ENCODE assay signal across 9 cellular contexts in the genomic region with DNA sequence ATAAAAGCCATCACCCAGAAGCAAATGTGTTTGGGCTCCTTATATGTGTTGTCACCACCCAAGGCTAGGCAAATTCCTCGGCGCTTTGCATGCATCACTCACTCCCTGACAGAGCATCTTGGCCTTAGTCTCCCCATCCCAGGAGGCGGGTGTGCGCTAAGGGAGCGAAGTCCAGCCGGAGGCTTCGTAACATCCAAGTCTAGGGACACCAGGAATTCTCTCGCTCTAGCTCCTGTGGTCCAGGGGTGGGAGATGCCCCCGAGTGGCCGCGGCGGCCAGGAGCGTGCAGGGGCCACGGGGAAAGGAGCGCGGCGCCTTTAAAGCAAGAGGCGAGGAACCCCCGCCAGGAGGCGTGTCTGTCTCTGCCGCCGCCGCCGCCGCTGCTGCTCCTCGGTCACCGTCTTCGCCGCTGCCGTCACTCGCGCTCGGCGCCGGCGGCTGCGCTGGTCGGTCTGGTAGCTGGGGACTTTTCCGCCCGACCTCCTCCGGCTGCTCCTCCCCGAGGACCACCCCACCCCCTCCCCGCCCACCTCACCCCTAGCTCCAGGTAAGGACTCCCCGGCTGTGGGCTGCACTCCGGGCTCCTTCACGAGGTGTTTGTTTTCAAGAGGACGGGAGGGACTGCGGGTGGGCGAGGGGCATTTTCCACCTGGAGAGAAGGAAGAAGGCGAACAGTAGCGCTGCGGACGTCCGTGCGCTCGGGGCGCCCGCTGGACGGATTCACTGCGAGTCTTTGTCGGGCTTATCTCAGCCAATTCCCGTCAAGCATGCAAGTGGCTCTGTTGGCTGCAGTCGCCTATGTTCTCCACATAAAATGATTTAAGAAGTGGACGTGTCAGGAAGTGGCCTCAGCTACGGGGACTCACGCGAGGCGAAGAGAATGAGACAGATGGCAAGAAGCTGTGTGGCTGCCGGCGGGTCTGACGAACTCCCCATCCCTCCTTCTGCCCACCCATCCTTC. TPM values are rescaled to one million over a fixed set of nuclear protein-coding genes. Genes with fewer than 3 reads are reported as not detected.
A peak's percentile ranks its signal among the peaks of the same experiment; 100 is the strongest.
DNase-seq lines count a peak whose midpoint lies in the region; ATAC-seq, FAIRE-seq and TF ChIP-seq lines count a peak whose summit lies in the region.
"Had no signal": no experiment of that assay in that cellular context is flagged by ENCODE, and none has a peak within 500 bp of the region (broad histone marks: within the 10 kb centered on the region; RNA-seq: fewer than 3 reads in every experiment).

Gene GRIK2 (plus strand): TSS at position 418 of the 961 bp plus-strand sequence.

- H3K4me1 Mint-ChIP-seq in activated CD8-positive, alpha-beta memory T cell treated with anti-CD3 and anti-CD28 coated beads, Interleukin-2, amount 10 ng/mL, durations not matched to agents 7 days and 5 days, result no peaks in the 10 kb centered on the region

- no peaks in the 10 kb centered on the region for H3K9me3 Mint-ChIP-seq in activated CD8-positive, alpha-beta memory T cell treated with anti-CD3 and anti-CD28 coated beads, Interleukin-2, amount 10 ng/mL, durations not matched to agents 7 days and 5 days (ENCODE audit: low read depth)
- H3K9me3 Mint-ChIP-seq: T-helper 1 cell treated with Interleukin-12 subunit alpha and Interleukin-12 subunit beta and Interleukin-4 antibody, amounts not matched to agents 30 μg/mL and 1 μg/mL, for 36 hours had no signal

- no peak within 1 kb of the TSS for H3K4me3 Mint-ChIP-seq in activated CD8-positive, alpha-beta memory T cell treated with anti-CD3 and anti-CD28 coated beads, Interleukin-2, amount 10 ng/mL, durations not matched to agents 7 days and 5 days
- H3K4me3 Mint-ChIP-seq: T-helper 1 cell treated with Interleukin-12 subunit alpha and Interleukin-12 subunit beta and Interleukin-4 antibody, amounts not matched to agents 30 μg/mL and 1 μg/mL, for 36 hours had no signal

- no peaks in the 10 kb centered on the region for H3K79me2 ChIP-seq in keratinocyte (ENCODE audit: control insufficient read depth, insufficient read depth, low read length)

- intact Hi-C loops in tibial artery (cut with DNase I; ENCODE audit: low total_unique reads), result no loop called here

- in situ Hi-C loops in GM13976 (cut with MboI; ENCODE audit: low sequenced_read_pairs, unreplicated experiment), result no loop called here

- H3K27me3 ChIP-seq in bronchial epithelial cell (ENCODE audit: control insufficient read depth, insufficient read depth, low read length) (peaks cover 15% of the 10 kb centered on the region), keratinocyte (ENCODE audit: control insufficient read depth, extremely low read depth, insufficient read depth, low read length) (peaks cover 32% of the 10 kb centered on the region), tibial artery (peaks cover 0 to 30% of the 10 kb centered on the region in 2 donors)

- CTCF ChIA-PET in activated CD8-positive, alpha-beta memory T cell treated with anti-CD3 and anti-CD28 coated beads, Interleukin-2, amount 10 ng/mL, durations not matched to agents 7 days and 5 days (lab: Charles Lee), result no interaction called here

- H3K36me3 ChIP-seq in bronchial epithelial cell (ENCODE audit: control insufficient read depth, insufficient read depth, low read length), result no peaks in the 10 kb centered on the region
- H3K36me3 ChIP-seq in keratinocyte (ENCODE audit: control insufficient read depth in 2 of 2, extremely low read depth in 1 of 2, insufficient read depth in 2 of 2, low read length in 2 of 2), result no peaks in the 10 kb centered on the region
- H3K36me3 ChIP-seq in tibial artery, result no peaks in the 10 kb centered on the region

- FAIRE-seq in bronchial epithelial cell (lab: Jason Lieb, UNC) (no peak), keratinocyte (lab: Jason Lieb, UNC) (no peak)

- dilution Hi-C loops in keratinocyte (cut with MboI; ENCODE audit: extremely low pct_ligation_motif_present, low sequenced_read_pairs), result no loop called here

- H3K4me3 ChIP-seq in bronchial epithelial cell (ENCODE audit: low read depth, low read length) (peak within 1 kb of the TSS; percentile 41), keratinocyte (ENCODE audit: control insufficient read depth in 2 of 3, extremely low read depth in 1 of 3, insufficient read depth in 2 of 3, low read depth in 1 of 3, low read length in 3 of 3) (peak within 1 kb of the TSS; percentile 50 to 62 (median 61)), tibial artery (peak within 1 kb of the TSS; percentile 42 to 52)

- H3K4me1 ChIP-seq in keratinocyte (ENCODE audit: control insufficient read depth, extremely low read depth, insufficient read depth, low read length), result peaks cover 5% of the 10 kb centered on the region
- H3K4me1 ChIP-seq in tibial artery, result peaks cover 0 to 23% (median 19%) of the 10 kb centered on the region in 4 donors

- peaks cover 42% of the 10 kb centered on the region for H3K27me3 Mint-ChIP-seq in activated CD8-positive, alpha-beta memory T cell treated with anti-CD3 and anti-CD28 coated beads, Interleukin-2, amount 10 ng/mL, durations not matched to agents 7 days and 5 days

- TF ChIP-seq CTCF in GM13976 (IDR thresholded peaks at IDR 0.05; ENCODE audit: borderline replicate concordance, control extremely low read depth, extremely low read depth, insufficient read depth, missing control alignments) (no peak), bronchial epithelial cell (IDR thresholded peaks at IDR 0.05; ENCODE audit: insufficient read depth, low read length, severe bottlenecking) (peak; percentile 57), keratinocyte (optimal IDR thresholded peaks at IDR 0.05 in 1 of 3, IDR thresholded peaks at IDR 0.05 in 1 of 3, conservative IDR thresholded peaks at IDR 0.05 in 1 of 3; ENCODE audit: extremely low read depth in 1 of 3, insufficient read depth in 2 of 3, low read length in 3 of 3) (peak in 2 of 3 experiments; percentile 44 to 58), tibial artery (IDR thresholded peaks at IDR 0.05) (no peak)

- no peak within 1 kb of the TSS for H3K9ac ChIP-seq in keratinocyte (ENCODE audit: control insufficient read depth, extremely low read depth, insufficient read depth, low read length)

- peak within 1 kb of the TSS; percentile 76 for H3K4me2 ChIP-seq in keratinocyte (ENCODE audit: control insufficient read depth, extremely low read depth, insufficient read depth, low read depth, low read length)

- ATAC-seq in HG02938 (IDR thresholded peaks at IDR 0.05; ENCODE audit: unreplicated experiment), result peak; percentile 56
- no peak for ATAC-seq in activated CD8-positive, alpha-beta memory T cell treated with anti-CD3 and anti-CD28 coated beads, Interleukin-2, amount 10 ng/mL, durations not matched to agents 7 days and 5 days

- DNase-seq in GM13976 (ENCODE audit: low spot score), result peak; percentile 52
- DNase-seq in NCI-H446 treated with DMSO at 0.1 percent for 48 hours (lab: John Stamatoyannopoulos, UW), result peak; percentile 33
- no peak for DNase-seq in bronchial epithelial cell (ENCODE audit: low read depth)
- no peak for DNase-seq in keratinocyte (ENCODE audit: low read depth, low spot score)
- no peak for DNase-seq in tibial artery
- DNase-seq in activated CD8-positive, alpha-beta memory T cell treated with anti-CD3 and anti-CD28 coated beads, Interleukin-2, amount 10 ng/mL, durations not matched to agents 7 days and 5 days, result no peak
- no peak for DNase-seq in cortex of kidney (lab: John Stamatoyannopoulos, UW)

- H3K27ac ChIP-seq in keratinocyte (ENCODE audit: control insufficient read depth, insufficient read depth, low read length) (no peak within 1 kb of the TSS), tibial artery (no peak within 1 kb of the TSS)

- H3K9me3 ChIP-seq in keratinocyte (ENCODE audit: control insufficient read depth, low read depth, low read length), result no peaks in the 10 kb centered on the region
- no peaks in the 10 kb centered on the region for H3K9me3 ChIP-seq in tibial artery

- H3K9me1 ChIP-seq in keratinocyte (ENCODE audit: control insufficient read depth, extremely low read depth, insufficient read depth, low read length), result no peaks in the 10 kb centered on the region

- no peak within 1 kb of the TSS for H3K27ac Mint-ChIP-seq in activated CD8-positive, alpha-beta memory T cell treated with anti-CD3 and anti-CD28 coated beads, Interleukin-2, amount 10 ng/mL, durations not matched to agents 7 days and 5 days
- H3K27ac Mint-ChIP-seq: T-helper 1 cell treated with Interleukin-12 subunit alpha and Interleukin-12 subunit beta and Interleukin-4 antibody, amounts not matched to agents 30 μg/mL and 1 μg/mL, for 36 hours had no signal

- H2AFZ ChIP-seq in keratinocyte (ENCODE audit: control insufficient read depth, low read length), result peak within 1 kb of the TSS; percentile 56

- H3K36me3 Mint-ChIP-seq in activated CD8-positive, alpha-beta memory T cell treated with anti-CD3 and anti-CD28 coated beads, Interleukin-2, amount 10 ng/mL, durations not matched to agents 7 days and 5 days, result no peaks in the 10 kb centered on the region

- no peaks in the 10 kb centered on the region for H4K20me1 ChIP-seq in keratinocyte (ENCODE audit: control insufficient read depth, extremely low read depth, insufficient read depth, low read length)

RNA-seq across cellular contexts. Expression of gene GRIK2, which starts in this region (rescaled TPM):
- total RNA-seq in bronchial epithelial cell, result 0.26 and 0.38 TPM in 2 replicates
- polyA plus RNA-seq in keratinocyte, result 0.01 to 0.26 TPM (median 0.03 TPM) in 3 replicates
- 0.24 TPM for polyA plus RNA-seq in keratinocyte (2011; ENCODE audit: low read depth)
- polyA plus RNA-seq in keratinocyte (2011; cell fraction: cytosol; rRNA removed), result 0.09 and 0.10 TPM in 2 replicates
- polyA plus RNA-seq in keratinocyte (2011; cell fraction: nucleus; rRNA removed), result 0.24 and 0.29 TPM in 2 replicates
- 0.13 and 0.16 TPM in 2 replicates for polyA plus RNA-seq in keratinocyte (2012; ENCODE audit: low replicate concordance)
- 0.35 to 0.46 TPM in 2 of 3 replicates, not detected in the other for polyA minus RNA-seq in keratinocyte
- not detected for polyA minus RNA-seq in keratinocyte (2011; cell fraction: cytosol; rRNA and poly(A)+ RNA removed)
- 0.84 and 1.1 TPM in 2 replicates for polyA minus RNA-seq in keratinocyte (2011; cell fraction: nucleus; rRNA and poly(A)+ RNA removed)
- total RNA-seq in activated CD8-positive, alpha-beta memory T cell treated with anti-CD3 and anti-CD28 coated beads, Interleukin-2, amount 10 ng/mL, durations not matched to agents 7 days and 5 days, result not detected

Comparison
In these comparisons a context has a peak if more than half of its experiments do, and no peak if none do; other contexts are left out.
1. DNase-seq: peak in GM13976 (single experiment) and NCI-H446 treated with DMSO at 0.1 percent for 48 hours (single experiment); none in bronchial epithelial cell (single experiment), keratinocyte (single experiment), tibial artery (0 of 2), activated CD8-positive, alpha-beta memory T cell treated with anti-CD3 and anti-CD28 coated beads, Interleukin-2, amount 10 ng/mL, durations not matched to agents 7 days and 5 days (single experiment) and cortex of kidney (single experiment).
2. CTCF ChIP-seq: peak in bronchial epithelial cell (single experiment) and keratinocyte (2 of 3); none in GM13976 (single experiment) and tibial artery (0 of 2).
3. Peak in every context shown above with its lines, with median percentiles within 50 percentile points of each other: H3K4me3 ChIP-seq.